1 cellular context compared by ENCODE assay signal in genomic region chr16:57374925-57375465, GRCh38.
A peak's percentile ranks its signal among the peaks of the same experiment; 100 is the strongest.
TF ChIP-seq lines count a peak whose summit lies in the region.

No MANE protein-coding gene starts in this region.

TF ChIP-seq in HepG2, 621 proteins besides CTCF, POLR2A, EP300 and RAD21:
- TF ChIP-seq RBFOX2 (IDR thresholded peaks at IDR 0.05; ENCODE audit: low read depth, low read length) (peak; percentile 42; the same call in 1 of the 2 replicates), HMGXB4 (CRISPR knock-in tag; IDR thresholded peaks at IDR 0.05; ENCODE audit: borderline replicate concordance in 1 of 2, low read depth in 1 of 2) (0 out of 4 replicates have a peak, but pooled peaks of 1 of the 2 experiments have one; percentile 1), ZNF460 (CRISPR knock-in tag; IDR thresholded peaks at IDR 0.05; ENCODE audit: borderline replicate concordance) (peak; percentile 38; the same call in 1 of the 2 replicates), ZNF605 (CRISPR knock-in tag; IDR thresholded peaks at IDR 0.05) (0 out of 2 replicates have a peak, but pooled peaks have one; percentile 52), AGO2 (optimal IDR thresholded peaks at IDR 0.05; ENCODE audit: low read depth, low read length) (peak; percentile 20)
TF ChIP-seq in HepG2: peak in this region for 5; not testable (repeated sequence) for 616.
